ENCODE assay signal across 2 cellular contexts in the genomic region with DNA sequence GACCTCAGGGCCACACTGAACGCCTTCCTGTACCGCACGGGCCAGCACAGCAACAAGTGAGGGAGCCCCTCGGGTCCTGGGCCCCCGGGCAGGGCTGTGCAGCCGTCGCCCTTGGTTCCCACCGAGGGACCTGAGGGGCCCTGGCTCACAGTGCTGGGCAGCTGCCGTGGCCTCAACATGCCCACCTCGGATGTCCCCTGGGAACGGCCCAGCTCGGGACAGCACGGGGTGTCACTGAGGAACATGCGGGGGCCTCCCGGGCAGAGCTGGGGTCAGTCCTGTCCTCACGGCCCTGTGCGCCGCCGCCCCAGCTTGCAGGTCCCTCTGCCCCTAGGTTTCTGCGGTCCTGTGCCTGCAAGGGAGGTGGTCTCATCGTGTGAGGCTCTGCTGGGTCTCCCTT. TPM values are rescaled to one million over a fixed set of nuclear protein-coding genes. Genes with fewer than 3 reads are reported as not detected.
"Had no signal": no experiment of that assay in that cellular context is flagged by ENCODE, and none has a peak within 500 bp of the region (broad histone marks: within the 10 kb centered on the region; RNA-seq: fewer than 3 reads in every experiment).

No MANE protein-coding gene starts in this region.

RNA-seq across cellular contexts. Expression of a gene that starts 13.9 kb away (rescaled TPM):
- total RNA-seq: activated naive CD4-positive, alpha-beta T cell treated with anti-CD3 and anti-CD28 coated beads for 36 hours; ascending aorta had no signal
